ENCODE assay signal across 20 cellular contexts in genomic region chr18:62811674-62812073, GRCh38.
DNase-seq lines count a peak whose midpoint lies in the region; ATAC-seq, FAIRE-seq and TF ChIP-seq lines count a peak whose summit lies in the region.
"Had no signal": no experiment of that assay in that cellular context is flagged by ENCODE, and none has a peak within 500 bp of the region (broad histone marks: within the 10 kb centered on the region; RNA-seq: fewer than 3 reads in every experiment).

No MANE protein-coding gene starts in this region.

- DNase-seq in right lobe of liver = no peak
- no peak for DNase-seq in HepG2 (ENCODE audit: low spot score)
- no peak for DNase-seq in hepatocyte (ENCODE audit: low spot score)
- DNase-seq in pancreas = no peak
- no peak for DNase-seq in NK-92 treated with Interleukin-12 subunit alpha and Interleukin-12 subunit beta, amount 100 ng/mL, for 24 hours (lab: John Stamatoyannopoulos, UW)
- DNase-seq in activated CD4-positive, alpha-beta T cell treated with anti-CD3 and anti-CD28 coated beads, Interleukin-2, amount 10 ng/mL, durations not matched to agents 24 days and 14 days = no peak
- no peak for DNase-seq in activated T-cell treated with anti-CD3 and anti-CD28 coated beads, Interleukin-2, amount 50 U/mL, for 4 hours
- DNase-seq: 8988T; AML-193; C1 segment of cervical spinal cord; CD8-positive, alpha-beta T cell; MG63; NCI-H1417; NCI-H1694 treated with DMSO at 0.1 percent for 48 hours; NCI-H2081 treated with DMSO at 0.1 percent for 48 hours; NCI-H2171 treated with DMSO at 0.1 percent for 48 hours; NCI-H524 treated with DMSO at 0.1 percent for 48 hours; NCI-H82; Right ventricle myocardium superior had no signal

- no peak for TF ChIP-seq POLR2A in right lobe of liver (IDR thresholded peaks at IDR 0.05)
- TF ChIP-seq POLR2A in HepG2 (IDR thresholded peaks at IDR 0.05; ENCODE audit: insufficient read depth in 1 of 2, low read depth in 2 of 2, low read length in 2 of 2) = no peak

- TF ChIP-seq EP300 in HepG2 (IDR thresholded peaks at IDR 0.05; ENCODE audit: low read depth in 2 of 2, low read length in 2 of 2) = no peak
- no peak for TF ChIP-seq EP300 in HepG2 (CRISPR knock-in tag; IDR thresholded peaks at IDR 0.05; ENCODE audit: borderline replicate concordance)

- CTCF ChIA-PET in HepG2 (lab: Yijun Ruan, JAX; ENCODE audit: low intra/inter-chr PET ratio, low total read pairs) = no interaction called here

- H3K4me3 ChIP-seq in right lobe of liver (no peak overlapping the region), HepG2 (replicated peaks in 1 of 3; ENCODE audit: insufficient read depth in 1 of 3, low read depth in 2 of 3, low read length in 3 of 3) (no peak overlapping the region), hepatocyte (no peak overlapping the region), pancreas (no peak overlapping the region)
- H3K4me3 ChIP-seq: MG63 had no signal

- peaks cover 3% of the 10 kb centered on the region for H3K4me1 Mint-ChIP-seq in activated CD4-positive, alpha-beta T cell treated with anti-CD3 and anti-CD28 coated beads, Interleukin-2, amount 10 ng/mL, durations not matched to agents 24 days and 14 days
- H3K4me1 Mint-ChIP-seq in activated T-cell treated with anti-CD3 and anti-CD28 coated beads, Interleukin-2, amount 50 U/mL, for 4 hours (ENCODE audit: low read depth) = peaks cover 2% of the 10 kb centered on the region

- no peaks in the 10 kb centered on the region for H3K27me3 ChIP-seq in right lobe of liver
- no peaks in the 10 kb centered on the region for H3K27me3 ChIP-seq in HepG2 (ENCODE audit: control insufficient read depth in 1 of 2, insufficient read depth in 2 of 2, low read length in 2 of 2)
- H3K27me3 ChIP-seq in hepatocyte = no peaks in the 10 kb centered on the region
- H3K27me3 ChIP-seq in pancreas = no peaks in the 10 kb centered on the region
- H3K27me3 ChIP-seq: MG63 had no signal

- H4K20me1 ChIP-seq in HepG2 (ENCODE audit: insufficient read depth, low read length) (no peaks in the 10 kb centered on the region), hepatocyte (ENCODE audit: insufficient read depth, poor library complexity, severe bottlenecking) (no peaks in the 10 kb centered on the region)

- H3K27ac ChIP-seq in right lobe of liver (no peak overlapping the region), HepG2 (ENCODE audit: extremely low read length, insufficient read depth, low read length) (no peak overlapping the region), hepatocyte (peak overlapping the region; percentile 90), pancreas (peak overlapping the region in 2 of 4 donors; percentile 19 to 60)

- intact Hi-C loops in right lobe of liver (cut with DNase I) = no loop called here
- intact Hi-C loops in HepG2 (cut with micrococcal nuclease; ENCODE audit: unreplicated experiment) = no loop called here
- intact Hi-C loops in pancreas (cut with DNase I) = no loop called here
- intact Hi-C loops in activated CD4-positive, alpha-beta T cell treated with anti-CD3 and anti-CD28 coated beads, Interleukin-2, amount 10 ng/mL, durations not matched to agents 24 days and 14 days (cut with micrococcal nuclease) = no loop called here

- H3K9me3 ChIP-seq in right lobe of liver = no peaks in the 10 kb centered on the region
- H3K9me3 ChIP-seq in HepG2 (ENCODE audit: low read length) = no peaks in the 10 kb centered on the region
- no peaks in the 10 kb centered on the region for H3K9me3 ChIP-seq in hepatocyte (ENCODE audit: low read depth)
- no peaks in the 10 kb centered on the region for H3K9me3 ChIP-seq in pancreas
- H3K9me3 ChIP-seq: MG63 had no signal

- peaks cover 63% of the 10 kb centered on the region for H3K79me2 ChIP-seq in HepG2 (ENCODE audit: insufficient read depth, low read length)
- H3K79me2 ChIP-seq in hepatocyte = peaks cover 54% of the 10 kb centered on the region

- H3K36me3 ChIP-seq in right lobe of liver (no peaks in the 10 kb centered on the region), HepG2 (replicated peaks in 1 of 2; ENCODE audit: control insufficient read depth in 1 of 2, insufficient read depth in 2 of 2, low read length in 2 of 2) (no peaks in the 10 kb centered on the region), hepatocyte (replicated peaks; ENCODE audit: insufficient read depth, low read depth) (no peaks in the 10 kb centered on the region), pancreas (no peaks in the 10 kb centered on the region)
- H3K36me3 ChIP-seq: MG63 had no signal

- H2AFZ ChIP-seq in HepG2 (ENCODE audit: low read length) = no peak overlapping the region
- no peak overlapping the region for H2AFZ ChIP-seq in hepatocyte

- no peak overlapping the region for H3K9ac ChIP-seq in HepG2 (ENCODE audit: insufficient read depth, low read depth, low read length)

- H3K4me1 ChIP-seq in right lobe of liver (peaks cover 0 to 10% (median 4%) of the 10 kb centered on the region in 4 donors), HepG2 (ENCODE audit: insufficient read depth, low read length) (peaks cover 66% of the 10 kb centered on the region), hepatocyte (ENCODE audit: insufficient read depth) (peaks cover 44% of the 10 kb centered on the region), pancreas (peaks cover 18 to 30% (median 24%) of the 10 kb centered on the region in 3 donors)

- H3K36me3 Mint-ChIP-seq in activated CD4-positive, alpha-beta T cell treated with anti-CD3 and anti-CD28 coated beads, Interleukin-2, amount 10 ng/mL, durations not matched to agents 24 days and 14 days (ENCODE audit: low read depth) = no peaks in the 10 kb centered on the region
- H3K36me3 Mint-ChIP-seq in activated T-cell treated with anti-CD3 and anti-CD28 coated beads, Interleukin-2, amount 50 U/mL, for 4 hours (ENCODE audit: insufficient read depth) = no peaks in the 10 kb centered on the region
- H3K36me3 Mint-ChIP-seq: CD8-positive, alpha-beta T cell had no signal

- H3K9me3 Mint-ChIP-seq in activated CD4-positive, alpha-beta T cell treated with anti-CD3 and anti-CD28 coated beads, Interleukin-2, amount 10 ng/mL, durations not matched to agents 24 days and 14 days = no peaks in the 10 kb centered on the region
- H3K9me3 Mint-ChIP-seq in activated T-cell treated with anti-CD3 and anti-CD28 coated beads, Interleukin-2, amount 50 U/mL, for 4 hours = no peaks in the 10 kb centered on the region
- H3K9me3 Mint-ChIP-seq: CD8-positive, alpha-beta T cell had no signal

- no peaks in the 10 kb centered on the region for H3K9me2 ChIP-seq in hepatocyte (replicated peaks; ENCODE audit: insufficient read depth)

- no peaks in the 10 kb centered on the region for H3K27me3 Mint-ChIP-seq in activated CD4-positive, alpha-beta T cell treated with anti-CD3 and anti-CD28 coated beads, Interleukin-2, amount 10 ng/mL, durations not matched to agents 24 days and 14 days
- H3K27me3 Mint-ChIP-seq in activated T-cell treated with anti-CD3 and anti-CD28 coated beads, Interleukin-2, amount 50 U/mL, for 4 hours (ENCODE audit: low read depth) = no peaks in the 10 kb centered on the region

- in situ Hi-C loops in HepG2 (cut with HindIII; ENCODE audit: extremely low pct_ligation_motif_present, low pct_unique_long_range_greater_than_20kb) = no loop called here

- no peak for FAIRE-seq in HepG2 (lab: Jason Lieb, UNC)
- FAIRE-seq in pancreas (lab: Jason Lieb, UNC) = peak; percentile 23
- FAIRE-seq: GM18507 had no signal

- H3K4me3 Mint-ChIP-seq in activated CD4-positive, alpha-beta T cell treated with anti-CD3 and anti-CD28 coated beads, Interleukin-2, amount 10 ng/mL, durations not matched to agents 24 days and 14 days = no peak overlapping the region
- H3K4me3 Mint-ChIP-seq in activated T-cell treated with anti-CD3 and anti-CD28 coated beads, Interleukin-2, amount 50 U/mL, for 4 hours = no peak overlapping the region
- H3K4me3 Mint-ChIP-seq: CD8-positive, alpha-beta T cell had no signal

- no TSS peak for BruUV-seq in HepG2 (replicated peaks; lab: Mats Ljungman, UMichigan)

- no peak overlapping the region for H3K27ac Mint-ChIP-seq in activated CD4-positive, alpha-beta T cell treated with anti-CD3 and anti-CD28 coated beads, Interleukin-2, amount 10 ng/mL, durations not matched to agents 24 days and 14 days
- H3K27ac Mint-ChIP-seq: CD8-positive, alpha-beta T cell had no signal

- POLR2A ChIA-PET in HepG2 (lab: Yijun Ruan, JAX) = interaction anchor here (1.0 kb wide), 1 partner anchor 39 kb away, joined by 3 read pairs; no protein-coding TSS in a partner anchor

- ATAC-seq in right lobe of liver (peak in 3 of 4 donors; percentile 28 to 55 (median 46)), HepG2 (no peak), pancreas (no peak)
- ATAC-seq in activated T-cell treated with anti-CD3 and anti-CD28 coated beads, Interleukin-2, amount 50 U/mL, for 4 hours = no peak
- ATAC-seq: CD8-positive, alpha-beta T cell had no signal

- no peak overlapping the region for H3K4me2 ChIP-seq in HepG2 (ENCODE audit: low read depth, low read length)
- H3K4me2 ChIP-seq in hepatocyte = peak overlapping the region; percentile 47

- TF ChIP-seq RAD21 in HepG2 (CRISPR knock-in tag; IDR thresholded peaks at IDR 0.05) = no peak

- no peak for TF ChIP-seq CTCF in right lobe of liver (IDR thresholded peaks at IDR 0.05)
- TF ChIP-seq CTCF in HepG2 (CRISPR knock-in tag; IDR thresholded peaks at IDR 0.05) = no peak
- TF ChIP-seq CTCF in hepatocyte (IDR thresholded peaks at IDR 0.05; ENCODE audit: poor library complexity) = no peak
- TF ChIP-seq CTCF in pancreas (IDR thresholded peaks at IDR 0.05) = no peak

TF ChIP-seq in HepG2, 621 proteins besides CTCF, POLR2A, EP300 and RAD21 (continues in another document):
- TF ChIP-seq ZNF350 (CRISPR knock-in tag; IDR thresholded peaks at IDR 0.05; ENCODE audit: borderline replicate concordance, low read depth) (no peak), IKZF1 (IDR thresholded peaks at IDR 0.05) (no peak), ZIK1 (CRISPR knock-in tag; IDR thresholded peaks at IDR 0.05; ENCODE audit: borderline replicate concordance, low read depth) (no peak), ZNF207 (IDR thresholded peaks at IDR 0.05; ENCODE audit: borderline replicate concordance) (no peak), NR3C1 (CRISPR knock-in tag; IDR thresholded peaks at IDR 0.05) (no peak)

Comparison
In these comparisons a context has a peak if more than half of its experiments do, and no peak if none do; other contexts are left out.
1. ATAC-seq: peak in right lobe of liver (3 of 4); none in HepG2 (single experiment), pancreas (0 of 4) and activated T-cell treated with anti-CD3 and anti-CD28 coated beads, Interleukin-2, amount 50 U/mL, for 4 hours (0 of 2).